Comparison of ENCODE assay signal across 9 cellular contexts in the genomic region with DNA sequence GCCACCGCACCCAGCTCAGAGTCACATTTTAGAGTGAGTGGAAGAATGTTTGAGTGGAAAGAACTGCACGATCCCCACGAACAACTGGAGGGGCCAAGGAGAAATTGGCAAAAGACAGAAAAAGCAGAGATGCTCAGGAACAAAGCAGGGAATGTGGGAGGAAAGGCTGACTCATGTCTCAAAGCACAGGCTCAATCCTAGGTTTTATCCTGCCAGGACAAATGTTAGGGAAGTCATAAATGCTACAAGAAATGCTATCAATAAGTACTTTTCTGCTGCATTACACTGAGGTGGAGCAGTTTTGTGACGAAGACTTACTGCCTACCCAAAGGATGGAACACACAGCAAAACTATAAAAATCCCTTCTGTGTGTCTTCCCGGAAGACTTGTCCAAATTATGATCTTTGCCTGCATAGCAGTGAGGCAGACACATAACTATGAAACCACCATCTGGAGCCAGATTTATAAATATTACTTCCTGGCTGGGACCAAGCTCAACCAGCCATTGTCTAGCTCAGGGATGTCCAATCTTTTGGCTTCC. TPM values are rescaled to one million over a fixed set of nuclear protein-coding genes. Genes with fewer than 3 reads are reported as not detected.
DNase-seq lines count a peak whose midpoint lies in the region; ATAC-seq and TF ChIP-seq lines count a peak whose summit lies in the region.
"Had no signal": no experiment of that assay in that cellular context is flagged by ENCODE, and none has a peak within 500 bp of the region (broad histone marks: within the 10 kb centered on the region; RNA-seq: fewer than 3 reads in every experiment).

No MANE protein-coding gene starts in this region.

- peaks cover 73% of the 10 kb centered on the region for H3K4me1 Mint-ChIP-seq in HFFc6 (ENCODE audit: low read depth)

- H3K36me3 Mint-ChIP-seq in HFFc6 (ENCODE audit: low read depth), result peaks cover 20% of the 10 kb centered on the region

- no peaks in the 10 kb centered on the region for H3K9me3 Mint-ChIP-seq in HFFc6

- no peaks in the 10 kb centered on the region for H3K27me3 ChIP-seq in tibial artery
- H3K27me3 ChIP-seq: adrenal gland had no signal

- peak overlapping the region; percentile 56 for H3K4me3 Mint-ChIP-seq in HFFc6

- intact Hi-C loops in tibial artery (cut with DNase I; ENCODE audit: low total_unique reads), result no loop called here

- H3K9me3 ChIP-seq in tibial artery, result no peaks in the 10 kb centered on the region
- H3K9me3 ChIP-seq: adrenal gland had no signal

- DNase-seq in HFFc6 (peak; percentile 61), cerebellar cortex (ENCODE audit: low spot score) (peak; percentile 82), kidney tubule cell (ENCODE audit: low spot score) (peak; percentile 28), tibial artery (no peak)
- DNase-seq in activated CD4-positive, alpha-beta T cell treated with anti-CD3 and anti-CD28 coated beads, Interleukin-2, amount 50 U/mL, for 48 hours, result no peak
- DNase-seq in effector CD4-positive, alpha-beta T cell, result no peak
- DNase-seq: adrenal gland had no signal

- ATAC-seq in HG03045 (IDR thresholded peaks at IDR 0.05; ENCODE audit: unreplicated experiment), result no peak

- H3K27ac ChIP-seq in tibial artery, result peak overlapping the region; percentile 31 to 34

- H3K27ac Mint-ChIP-seq in HFFc6, result peak overlapping the region; percentile 87

- H3K27me3 Mint-ChIP-seq in HFFc6 (ENCODE audit: insufficient read depth), result peaks cover 1% of the 10 kb centered on the region; the same call in 1 of the 2 replicates

- peaks cover 0 to 16% (median 6%) of the 10 kb centered on the region in 4 donors for H3K4me1 ChIP-seq in tibial artery
- H3K4me1 ChIP-seq: adrenal gland had no signal

- TF ChIP-seq CTCF in HFFc6 (IDR thresholded peaks at IDR 0.05) (no peak), tibial artery (IDR thresholded peaks at IDR 0.05) (no peak)

- peaks cover 0 to 2% (median 0%) of the 10 kb centered on the region in 3 donors for H3K36me3 ChIP-seq in tibial artery
- H3K36me3 ChIP-seq: adrenal gland had no signal

- H3K4me3 ChIP-seq in tibial artery, result no peak overlapping the region
- H3K4me3 ChIP-seq: adrenal gland, lung had no signal

RNA-seq across cellular contexts. Expression of a gene that starts 26.7 kb away (rescaled TPM):
- total RNA-seq in HFFc6 (2021; fragmentation: NEBNext Ultra II Directional; extraction: Animal tissue kit (Norgen Biotek cat#: 25700)), result 10 to 100 TPM; 43.7 to 66.3 (median 57.4) TPM

Comparison
In these comparisons a context has a peak if more than half of its experiments do, and no peak if none do; other contexts are left out.
1. DNase-seq: peak in HFFc6 (single experiment), cerebellar cortex (single experiment) and kidney tubule cell (single experiment); none in tibial artery (0 of 2), activated CD4-positive, alpha-beta T cell treated with anti-CD3 and anti-CD28 coated beads, Interleukin-2, amount 50 U/mL, for 48 hours (0 of 2) and effector CD4-positive, alpha-beta T cell (single experiment).